24 cellular contexts compared by ENCODE assay signal in genomic region chr1:10128081-10128765, GRCh38.
DNase-seq lines count a peak whose midpoint lies in the region; ATAC-seq and TF ChIP-seq lines count a peak whose summit lies in the region.
"Had no signal": no experiment of that assay in that cellular context is flagged by ENCODE, and none has a peak within 500 bp of the region (broad histone marks: within the 10 kb centered on the region; RNA-seq: fewer than 3 reads in every experiment).

No MANE protein-coding gene starts in this region.

- no peak overlapping the region for H3K9ac ChIP-seq in smooth muscle cell (ENCODE audit: low read depth)

- no peak overlapping the region for H3K4me3 ChIP-seq in CD4-positive, alpha-beta memory T cell (ENCODE audit: low read length in 2 of 2)
- H3K4me3 ChIP-seq in dorsolateral prefrontal cortex (peak overlapping the region in 5 of 59 donors; percentile 1 to 39 (median 3)), smooth muscle cell (no peak overlapping the region)
- H3K4me3 ChIP-seq: SJCRH30, tibial artery had no signal

- H3K27ac Mint-ChIP-seq in CD4-positive, alpha-beta memory T cell: peak overlapping the region in 4 of 7 donors; percentile 12 to 37 (median 31)
- H3K27ac Mint-ChIP-seq: activated CD4-positive, alpha-beta memory T cell treated with anti-CD3 and anti-CD28 coated beads for 36 hours; activated naive CD8-positive, alpha-beta T cell treated with anti-CD3 and anti-CD28 coated beads, Interleukin-2, amount 10 ng/mL, durations not matched to agents 7 days and 5 days; progenitor cell of endocrine pancreas had no signal

- H3K9me3 ChIP-seq in CD4-positive, alpha-beta memory T cell (ENCODE audit: control insufficient read depth in 1 of 2, low read length in 2 of 2): no peaks in the 10 kb centered on the region
- H3K9me3 ChIP-seq in smooth muscle cell (replicated peaks; ENCODE audit: low read depth): no peaks in the 10 kb centered on the region
- H3K9me3 ChIP-seq: SJCRH30, tibial artery had no signal

- no peaks in the 10 kb centered on the region for H3F3A ChIP-seq in smooth muscle cell (ENCODE audit: low read depth)

- H3K9me3 Mint-ChIP-seq in CD4-positive, alpha-beta memory T cell: no peaks in the 10 kb centered on the region
- H3K9me3 Mint-ChIP-seq: activated CD4-positive, alpha-beta memory T cell treated with anti-CD3 and anti-CD28 coated beads for 36 hours; activated naive CD8-positive, alpha-beta T cell treated with anti-CD3 and anti-CD28 coated beads, Interleukin-2, amount 10 ng/mL, durations not matched to agents 7 days and 5 days had no signal

- H3K4me1 Mint-ChIP-seq in CD4-positive, alpha-beta memory T cell: no peaks in the 10 kb centered on the region
- H3K4me1 Mint-ChIP-seq: activated naive CD8-positive, alpha-beta T cell treated with anti-CD3 and anti-CD28 coated beads, Interleukin-2, amount 10 ng/mL, durations not matched to agents 7 days and 5 days had no signal

- no peaks in the 10 kb centered on the region for H4K20me1 ChIP-seq in smooth muscle cell (ENCODE audit: low read depth)

- H3K4me2 ChIP-seq in smooth muscle cell: no peak overlapping the region

- no peaks in the 10 kb centered on the region for H3K27me3 ChIP-seq in CD4-positive, alpha-beta memory T cell (ENCODE audit: insufficient read depth, low read length)
- H3K27me3 ChIP-seq in dorsolateral prefrontal cortex (no peaks in the 10 kb centered on the region), smooth muscle cell (ENCODE audit: low read depth) (no peaks in the 10 kb centered on the region)
- H3K27me3 ChIP-seq: SJCRH30, tibial artery had no signal

- H3K4me3 Mint-ChIP-seq in CD4-positive, alpha-beta memory T cell: no peak overlapping the region
- H3K4me3 Mint-ChIP-seq: activated CD4-positive, alpha-beta memory T cell treated with anti-CD3 and anti-CD28 coated beads for 36 hours; activated naive CD8-positive, alpha-beta T cell treated with anti-CD3 and anti-CD28 coated beads, Interleukin-2, amount 10 ng/mL, durations not matched to agents 7 days and 5 days had no signal

- WGBS in smooth muscle cell (ENCODE audit: low lambda C conversion rate): 92% methylated on average over 9 of the region's 9 CpGs

- peaks cover 25 to 59% of the 10 kb centered on the region in 2 donors for H3K36me3 Mint-ChIP-seq in CD4-positive, alpha-beta memory T cell

- POLR2A ChIA-PET in CD4-positive, alpha-beta memory T cell (lab: Charles Lee; ENCODE audit: partially characterized antibody): no interaction called here
- POLR2A ChIA-PET in RWPE1 (lab: Yijun Ruan, JAX; ENCODE audit: low non-redundant PET): no interaction called here

- H2AFZ ChIP-seq in smooth muscle cell (ENCODE audit: low read depth): no peak overlapping the region

- H3K79me2 ChIP-seq in smooth muscle cell (ENCODE audit: low read depth): no peaks in the 10 kb centered on the region

- H3K36me3 ChIP-seq in CD4-positive, alpha-beta memory T cell (ENCODE audit: insufficient read depth, low read length): peaks cover 35% of the 10 kb centered on the region
- peaks cover 19% of the 10 kb centered on the region for H3K36me3 ChIP-seq in smooth muscle cell (ENCODE audit: low read depth)

- no peak overlapping the region for H3K27ac ChIP-seq in CD4-positive, alpha-beta memory T cell (ENCODE audit: low read depth, low read length)
- peak overlapping the region; percentile 31 to 99 (median 94) for H3K27ac ChIP-seq in dorsolateral prefrontal cortex
- peak overlapping the region; percentile 53 for H3K27ac ChIP-seq in smooth muscle cell (ENCODE audit: low read depth)
- no peak overlapping the region for H3K27ac ChIP-seq in RWPE1
- H3K27ac ChIP-seq: SJCRH30, tibial artery had no signal

- CTCF ChIA-PET in CD4-positive, alpha-beta memory T cell (lab: Charles Lee; ENCODE audit: partially characterized antibody): no interaction called here
- CTCF ChIA-PET in RWPE1 (lab: Yijun Ruan, JAX): interaction anchor here (0.6 to 1.3 kb wide), 2 partner anchors 82 to 98 kb away, joined by 3 to 4 read pairs; partner anchors contain the start of gene KIF1B

- H3K4me1 ChIP-seq in CD4-positive, alpha-beta memory T cell (ENCODE audit: insufficient read depth, low read length): no peaks in the 10 kb centered on the region
- H3K4me1 ChIP-seq in smooth muscle cell (ENCODE audit: low read depth): no peaks in the 10 kb centered on the region
- H3K4me1 ChIP-seq: SJCRH30 had no signal

- H3K27me3 Mint-ChIP-seq in CD4-positive, alpha-beta memory T cell: no peaks in the 10 kb centered on the region
- H3K27me3 Mint-ChIP-seq: activated CD4-positive, alpha-beta memory T cell treated with anti-CD3 and anti-CD28 coated beads for 36 hours; activated naive CD8-positive, alpha-beta T cell treated with anti-CD3 and anti-CD28 coated beads, Interleukin-2, amount 10 ng/mL, durations not matched to agents 7 days and 5 days; progenitor cell of endocrine pancreas had no signal

- no peak for DNase-seq in CD4-positive, alpha-beta memory T cell
- DNase-seq in dorsolateral prefrontal cortex: peak in 2 of 10 donors; percentile 40 to 53
- DNase-seq in medulla oblongata (ENCODE audit: extremely low spot score): peak; percentile 88
- no peak for DNase-seq in smooth muscle cell (lab: John Stamatoyannopoulos, UW; ENCODE audit: unreplicated experiment)
- no peak for DNase-seq in RWPE1 (ENCODE audit: low spot score)
- no peak for DNase-seq in activated naive CD4-positive, alpha-beta T cell (lab: John Stamatoyannopoulos, UW)
- DNase-seq: activated CD4-positive, alpha-beta memory T cell treated with anti-CD3 and anti-CD28 coated beads for 36 hours; activated CD8-positive, alpha-beta memory T cell treated with anti-CD3 and anti-CD28 coated beads, Interleukin-2, amount 50 U/mL, for 4 hours; activated effector memory CD4-positive, alpha-beta T cell treated with anti-CD3 and anti-CD28 coated beads, Interleukin-2, amount 50 U/mL, for 16 hours; activated naive CD8-positive, alpha-beta T cell treated with anti-CD3 and anti-CD28 coated beads, Interleukin-2, amount 10 ng/mL, durations not matched to agents 7 days and 5 days; cerebellar nuclear complex; IMR-90; left colon; mammary epithelial cell; NCI-H1105 treated with DMSO at 0.1 percent for 48 hours; NCI-H446; NCI-H774; SJCRH30; stimulated activated naive CD4-positive, alpha-beta T cell; tibial artery had no signal

- ATAC-seq in GM21447 (IDR thresholded peaks at IDR 0.05; ENCODE audit: unreplicated experiment): no peak
- ATAC-seq in HG02852 (IDR thresholded peaks at IDR 0.05; ENCODE audit: unreplicated experiment): no peak
- ATAC-seq: activated CD4-positive, CD25-positive, alpha-beta regulatory T cell treated with anti-CD3 and anti-CD28 coated beads, Interleukin-2, amount 50 U/mL, for 24 hours; left colon had no signal

- TF ChIP-seq CTCF in dorsolateral prefrontal cortex (IDR thresholded peaks at IDR 0.05 in 54 of 56, conservative IDR thresholded peaks at IDR 0.05 in 2 of 56; ENCODE audit: low read depth in 1 of 56, partially characterized antibody in 56 of 56) (peak in 3 of 56 donors; percentile 7 to 18 (median 11)), smooth muscle cell (IDR thresholded peaks at IDR 0.05; ENCODE audit: borderline replicate concordance, insufficient read depth, poor library complexity, severe bottlenecking) (no peak), RWPE1 (conservative IDR thresholded peaks at IDR 0.05; ENCODE audit: low read depth) (no peak)

- intact Hi-C loops in CD4-positive, alpha-beta memory T cell (cut with micrococcal nuclease): no loop called here
- intact Hi-C loops in dorsolateral prefrontal cortex (cut with DNase I): loop anchor here in 1 of 2 donors (5.0 kb wide), 1 partner anchor 96 kb away; the partner anchor contains the start of gene UBE4B

Comparison
In these comparisons a context has a peak if more than half of its experiments do, and no peak if none do; other contexts are left out.
1. H3K27ac ChIP-seq: peak in dorsolateral prefrontal cortex (59 of 59) and smooth muscle cell (single experiment); none in CD4-positive, alpha-beta memory T cell (single experiment) and RWPE1 (single experiment).